ENCODE assay signal across 23 cellular contexts in genomic region chr3:291028-291427, GRCh38.
"Had no signal": no experiment of that assay in that cellular context is flagged by ENCODE, and none has a peak within 500 bp of the region (broad histone marks: within the 10 kb centered on the region; RNA-seq: fewer than 3 reads in every experiment).

No MANE protein-coding gene starts in this region.

- H3K27me3 ChIP-seq: brain microvascular endothelial cell, dorsolateral prefrontal cortex, heart right ventricle, tibial nerve had no signal

- H3K9me3 ChIP-seq: heart right ventricle, left ventricle myocardium inferior, psoas muscle, tibial nerve had no signal

- DNase-seq: activated CD4-positive, alpha-beta memory T cell treated with anti-CD3 and anti-CD28 coated beads, Interleukin-2, amount 10 ng/mL, durations not matched to agents 7 days and 5 days; activated CD4-positive, alpha-beta T cell treated with anti-CD3 and anti-CD28 coated beads for 1 hour; activated CD4-positive, alpha-beta T cell treated with anti-CD3 and anti-CD28 coated beads, Interleukin-2, amount 10 ng/mL, durations not matched to agents 7 days and 5 days; activated CD8-positive, alpha-beta memory T cell treated with anti-CD3 and anti-CD28 coated beads, Interleukin-2, amount 50 U/mL, for 48 hours; activated gamma-delta T cell treated with Interleukin-2 at 50 U/mL for 16 hours; activated naive CD4-positive, alpha-beta T cell treated with anti-CD3 and anti-CD28 coated beads, Interleukin-2, amount 50 U/mL, for 16 hours; activated T-cell treated with anti-CD3 and anti-CD28 coated beads, Interleukin-2, amount 50 U/mL, for 24 hours; amniotic stem cell; brain microvascular endothelial cell; dorsolateral prefrontal cortex; effector memory CD8-positive, alpha-beta T cell; heart right ventricle; left ventricle myocardium inferior; psoas muscle; stimulated activated CD4-positive, alpha-beta T cell treated with anti-CD3 and anti-CD28 coated beads, Interleukin-15, amount 100 ng/mL, for 24 hours; stimulated activated CD4-positive, alpha-beta T cell treated with anti-CD3 and anti-CD28 coated beads, Interleukin-2, amount 100 ng/mL, for 24 hours; stimulated activated naive CD4-positive, alpha-beta T cell treated with Interleukin-2 at 50 U/mL for 16 hours; T-helper 2 cell had no signal

- H3K27me3 Mint-ChIP-seq: activated CD4-positive, alpha-beta memory T cell treated with anti-CD3 and anti-CD28 coated beads, Interleukin-2, amount 10 ng/mL, durations not matched to agents 7 days and 5 days; activated CD4-positive, alpha-beta T cell treated with anti-CD3 and anti-CD28 coated beads, Interleukin-2, amount 10 ng/mL, durations not matched to agents 7 days and 5 days; activated T-cell treated with anti-CD3 and anti-CD28 coated beads, Interleukin-2, amount 50 U/mL, for 24 hours; activated T-helper 17 cell treated with anti-CD3 and anti-CD28 coated beads, Interleukin-2, amount 50 U/mL, for 72 hours; effector memory CD8-positive, alpha-beta T cell had no signal

- FAIRE-seq: astrocyte had no signal

- H3K4me1 ChIP-seq: heart right ventricle, left ventricle myocardium inferior, parathyroid adenoma, psoas muscle, tibial nerve had no signal

- H3K4me3 ChIP-seq: coronary artery, dorsolateral prefrontal cortex, heart right ventricle, left ventricle myocardium inferior, psoas muscle, tibial nerve had no signal

- H3K9ac ChIP-seq: parathyroid adenoma had no signal

- H3K27ac ChIP-seq: brain microvascular endothelial cell, coronary artery, dorsolateral prefrontal cortex, heart right ventricle, left ventricle myocardium inferior, parathyroid adenoma, psoas muscle, tibial nerve had no signal

- H3K36me3 ChIP-seq: brain microvascular endothelial cell, heart right ventricle, left ventricle myocardium inferior, tibial nerve had no signal

- H2AFZ ChIP-seq: parathyroid adenoma had no signal

- H3K27ac Mint-ChIP-seq: activated CD4-positive, alpha-beta memory T cell treated with anti-CD3 and anti-CD28 coated beads, Interleukin-2, amount 10 ng/mL, durations not matched to agents 7 days and 5 days; activated CD4-positive, alpha-beta T cell treated with anti-CD3 and anti-CD28 coated beads, Interleukin-2, amount 10 ng/mL, durations not matched to agents 7 days and 5 days; activated T-cell treated with anti-CD3 and anti-CD28 coated beads, Interleukin-2, amount 50 U/mL, for 24 hours; activated T-helper 17 cell treated with anti-CD3 and anti-CD28 coated beads, Interleukin-2, amount 50 U/mL, for 72 hours; effector memory CD8-positive, alpha-beta T cell had no signal

- H3K9me3 Mint-ChIP-seq: activated CD4-positive, alpha-beta T cell treated with anti-CD3 and anti-CD28 coated beads, Interleukin-2, amount 10 ng/mL, durations not matched to agents 7 days and 5 days had no signal

- ATAC-seq: activated T-helper 17 cell treated with anti-CD3 and anti-CD28 coated beads, Interleukin-2, amount 50 U/mL, for 72 hours; effector memory CD8-positive, alpha-beta T cell; heart right ventricle; psoas muscle had no signal

- H3K79me2 ChIP-seq: parathyroid adenoma had no signal

- H3K4me1 Mint-ChIP-seq: activated CD4-positive, alpha-beta memory T cell treated with anti-CD3 and anti-CD28 coated beads, Interleukin-2, amount 10 ng/mL, durations not matched to agents 7 days and 5 days; activated CD4-positive, alpha-beta T cell treated with anti-CD3 and anti-CD28 coated beads, Interleukin-2, amount 10 ng/mL, durations not matched to agents 7 days and 5 days; activated T-helper 17 cell treated with anti-CD3 and anti-CD28 coated beads, Interleukin-2, amount 50 U/mL, for 72 hours had no signal

- H3K4me3 Mint-ChIP-seq: activated CD4-positive, alpha-beta memory T cell treated with anti-CD3 and anti-CD28 coated beads, Interleukin-2, amount 10 ng/mL, durations not matched to agents 7 days and 5 days; activated CD4-positive, alpha-beta T cell treated with anti-CD3 and anti-CD28 coated beads, Interleukin-2, amount 10 ng/mL, durations not matched to agents 7 days and 5 days; activated T-cell treated with anti-CD3 and anti-CD28 coated beads, Interleukin-2, amount 50 U/mL, for 24 hours; activated T-helper 17 cell treated with anti-CD3 and anti-CD28 coated beads, Interleukin-2, amount 50 U/mL, for 72 hours; effector memory CD8-positive, alpha-beta T cell had no signal
